ENCODE assay signal across 10 cellular contexts in the genomic region with DNA sequence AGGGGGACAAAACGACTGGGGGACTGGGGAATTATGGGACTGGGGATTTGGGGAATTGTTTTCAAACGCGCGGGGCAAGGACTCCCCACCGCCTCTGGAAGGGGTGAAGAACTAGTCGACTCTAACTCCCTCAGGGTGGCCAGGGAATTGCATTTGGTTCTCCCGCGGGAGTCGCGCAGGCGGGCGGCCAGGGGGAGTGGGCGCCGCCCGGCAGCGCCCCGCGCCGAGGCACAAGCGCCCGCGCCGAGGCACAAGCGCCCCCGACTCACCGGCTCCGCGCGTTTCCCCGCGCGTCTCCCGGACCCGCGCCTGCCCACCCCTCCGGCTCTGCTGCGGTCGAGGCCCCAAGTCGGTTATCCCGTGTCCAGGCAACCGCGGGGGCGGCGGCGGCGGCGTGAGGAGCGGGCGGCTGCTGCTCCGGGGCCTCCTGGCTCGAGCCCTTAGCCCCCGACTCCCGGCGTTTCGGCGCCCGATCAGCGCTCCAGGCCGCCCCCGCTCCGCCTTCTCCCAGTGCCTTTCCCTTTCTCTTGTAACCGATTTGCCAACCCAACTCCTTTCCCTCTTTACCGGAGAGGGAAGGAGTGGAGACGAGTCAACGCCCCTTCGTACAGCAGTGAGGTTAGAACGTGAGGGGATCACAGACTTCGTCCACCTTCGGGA. TPM values are rescaled to one million over a fixed set of nuclear protein-coding genes. Genes with fewer than 3 reads are reported as not detected.
A peak's percentile ranks its signal among the peaks of the same experiment; 100 is the strongest.
DNase-seq lines count a peak whose midpoint lies in the region; ATAC-seq, FAIRE-seq and TF ChIP-seq lines count a peak whose summit lies in the region.
"Had no signal": no experiment of that assay in that cellular context is flagged by ENCODE, and none has a peak within 500 bp of the region (broad histone marks: within the 10 kb centered on the region; RNA-seq: fewer than 3 reads in every experiment).

A gene with protein sequence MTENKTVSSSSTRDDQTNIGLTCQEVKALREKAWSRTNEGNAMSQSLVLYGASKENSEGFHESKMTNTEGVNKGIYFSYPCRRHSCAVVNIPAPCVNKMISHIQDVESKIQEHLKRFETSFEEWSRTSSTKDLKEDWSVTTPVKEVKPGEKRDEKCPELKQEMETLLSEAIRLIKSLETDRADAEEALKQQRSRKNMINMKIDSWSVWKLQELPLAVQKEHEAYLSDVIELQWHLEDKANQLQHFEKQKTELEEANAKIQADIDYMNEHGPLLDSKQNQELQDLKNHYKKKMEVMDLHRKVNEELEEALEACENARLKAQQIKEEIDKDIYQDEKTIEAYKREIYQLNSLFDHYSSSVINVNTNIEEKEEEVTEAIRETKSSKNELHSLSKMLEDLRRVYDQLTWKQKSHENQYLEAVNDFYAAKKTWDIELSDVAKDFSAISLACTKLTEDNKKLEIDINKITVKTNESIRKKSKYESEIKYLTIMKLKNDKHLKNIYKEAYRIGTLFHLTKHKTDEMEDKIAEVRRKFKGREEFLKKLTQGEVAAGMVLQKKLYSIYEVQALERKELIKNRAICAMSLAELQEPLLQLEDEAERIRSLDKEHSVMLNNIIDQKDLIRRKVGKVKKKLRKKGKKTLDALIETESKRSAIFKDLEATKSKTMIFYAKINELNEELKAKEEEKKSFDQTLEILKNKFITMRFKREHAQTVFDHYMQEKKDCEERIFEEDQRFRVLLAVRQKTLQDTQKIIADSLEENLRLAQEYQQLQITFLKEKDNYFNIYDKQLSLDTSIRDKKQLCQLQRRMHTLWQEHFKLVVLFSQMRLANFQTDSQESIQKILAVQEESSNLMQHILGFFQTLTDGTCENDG (minus strand): TSS at position 338 of the 660 bp plus-strand sequence. CDS start 28,633 bp downstream, outside the sequence.

- no peak within 1 kb of the TSS for H3K27ac ChIP-seq in 22Rv1
- no peak within 1 kb of the TSS for H3K27ac ChIP-seq in H1 (ENCODE audit: low read depth, low read length)
- no peak within 1 kb of the TSS for H3K27ac ChIP-seq in mesendoderm (ENCODE audit: low read depth, low read length)

- TF ChIP-seq EP300 in H1 (IDR thresholded peaks at IDR 0.05; ENCODE audit: borderline replicate concordance in 1 of 2, low read depth in 2 of 2, low read length in 2 of 2) = no peak

- no peaks in the 10 kb centered on the region for H4K20me1 ChIP-seq in H1 (replicated peaks in 1 of 2; ENCODE audit: control insufficient read depth in 1 of 2, insufficient read depth in 2 of 2, low read length in 2 of 2)

- TF ChIP-seq RAD21 in H1 (IDR thresholded peaks at IDR 0.05 in 1 of 2, conservative IDR thresholded peaks at IDR 0.05 in 1 of 2; ENCODE audit: low read depth in 2 of 2, low read length in 2 of 2) = no peak

- peak in 1 of 2 experiments; percentile 25; a peak in 1 of 3 replicates for TF ChIP-seq POLR2A in H1 (IDR thresholded peaks at IDR 0.05; ENCODE audit: control extremely low read depth in 1 of 2, low read depth in 2 of 2, low read length in 2 of 2)

- H4K5ac ChIP-seq in H1 (ENCODE audit: insufficient read length, low read depth, low read length) (no peak within 1 kb of the TSS), mesendoderm (ENCODE audit: low read length) (no peak within 1 kb of the TSS)

- H3K18ac ChIP-seq in H1 (ENCODE audit: extremely low read depth, low read length) = 0 out of 2 replicates have a peak within 1 kb of the TSS, but pooled peaks have one; percentile 52
- H3K18ac ChIP-seq in mesendoderm (ENCODE audit: low read length) = no peak within 1 kb of the TSS

- no peaks in the 10 kb centered on the region for H3K23me2 ChIP-seq in H1 (ENCODE audit: low read depth, low read length)

- peak; percentile 3 for DNase-seq in NCI-H1694 (lab: John Stamatoyannopoulos, UW)
- peak; percentile 2 to 84 for DNase-seq in H1 (ENCODE audit: low read depth in 1 of 2, low spot score in 2 of 2)
- peak; percentile 74 for DNase-seq in mesendoderm
- no peak for DNase-seq in pons (ENCODE audit: low spot score)
- DNase-seq in HFFc6 = no peak
- no peak for DNase-seq in activated CD8-positive, alpha-beta T cell treated with anti-CD3 and anti-CD28 coated beads for 36 hours

- H3K23ac ChIP-seq in H1 (ENCODE audit: insufficient read length) (no peak within 1 kb of the TSS), mesendoderm (ENCODE audit: low read length) (peak within 1 kb of the TSS; percentile 45)

- H3K36me3 Mint-ChIP-seq in HFFc6 (ENCODE audit: low read depth) = no peaks in the 10 kb centered on the region
- no peaks in the 10 kb centered on the region for H3K36me3 Mint-ChIP-seq in activated CD8-positive, alpha-beta T cell treated with anti-CD3 and anti-CD28 coated beads for 36 hours (ENCODE audit: low read depth)

- H3K4me1 ChIP-seq in H1 (replicated peaks in 1 of 4; ENCODE audit: control insufficient read depth in 3 of 4, insufficient read depth in 4 of 4, low read length in 3 of 4) (no peaks in the 10 kb centered on the region), mesendoderm (ENCODE audit: control insufficient read depth, low read depth, low read length) (no peaks in the 10 kb centered on the region)

- H3K9ac ChIP-seq in H1 (replicated peaks in 1 of 4; ENCODE audit: extremely low read depth in 1 of 4, low read depth in 3 of 4, low read length in 3 of 4) (peak within 1 kb of the TSS; percentile 13 to 64 (median 60)), mesendoderm (ENCODE audit: low read length) (peak within 1 kb of the TSS; percentile 39)

- no peak within 1 kb of the TSS for H2BK15ac ChIP-seq in H1 (ENCODE audit: low read length)
- no peak within 1 kb of the TSS for H2BK15ac ChIP-seq in mesendoderm (replicated peaks; ENCODE audit: low read depth)

- no peaks in the 10 kb centered on the region for H3K4me1 Mint-ChIP-seq in HFFc6 (ENCODE audit: low read depth)
- H3K4me1 Mint-ChIP-seq in activated CD8-positive, alpha-beta T cell treated with anti-CD3 and anti-CD28 coated beads for 36 hours (ENCODE audit: low read depth) = no peaks in the 10 kb centered on the region

- no peaks in the 10 kb centered on the region for H3K9me3 ChIP-seq in H1 (ENCODE audit: insufficient read depth in 2 of 2, low read depth in 1 of 2, low read length in 1 of 2)

- no peak within 1 kb of the TSS for H2AK5ac ChIP-seq in H1 (ENCODE audit: low read depth, low read length)
- no peak within 1 kb of the TSS for H2AK5ac ChIP-seq in mesendoderm (ENCODE audit: low read length)

- no peaks in the 10 kb centered on the region for H3K79me1 ChIP-seq in H1 (ENCODE audit: low read depth, low read length)
- no peaks in the 10 kb centered on the region for H3K79me1 ChIP-seq in mesendoderm (ENCODE audit: low read length)

- H3K36me3 ChIP-seq in H1 (ENCODE audit: control insufficient read depth in 2 of 4, insufficient read depth in 4 of 4, low read length in 3 of 4) (no peaks in the 10 kb centered on the region), mesendoderm (ENCODE audit: control insufficient read depth, insufficient read depth, low read length) (no peaks in the 10 kb centered on the region)

- H4K8ac ChIP-seq in H1 (ENCODE audit: extremely low read depth, insufficient read depth, low read length) (peak within 1 kb of the TSS; percentile 85; the same call in 1 of the 2 replicates), mesendoderm (ENCODE audit: low read depth, low read length) (no peak within 1 kb of the TSS)

- ATAC-seq in GM18870 (IDR thresholded peaks at IDR 0.05; ENCODE audit: unreplicated experiment) = no peak
- no peak for ATAC-seq in activated CD8-positive, alpha-beta T cell treated with anti-CD3 and anti-CD28 coated beads for 36 hours
- ATAC-seq: Panc1 had no signal

- CTCF ChIA-PET in H1 (lab: Charles Lee; ENCODE audit: partially characterized antibody) = interaction anchor here (1.0 kb wide), 2 partner anchors 57 to 234 kb away, joined by 3 to 4 read pairs; no protein-coding TSS in a partner anchor
- CTCF ChIA-PET in activated CD8-positive, alpha-beta T cell treated with anti-CD3 and anti-CD28 coated beads for 36 hours (lab: Charles Lee) = no interaction called here

- TF ChIP-seq CTCF in 22Rv1 (IDR thresholded peaks at IDR 0.05) = peak; percentile 3; the same call in 1 of the 2 replicates
- TF ChIP-seq CTCF in H1 (IDR thresholded peaks at IDR 0.05; ENCODE audit: control extremely low read depth in 1 of 3, insufficient read depth in 1 of 3, low read depth in 1 of 3, low read length in 3 of 3) = peak in 2 of 3 experiments; percentile 15 to 33; a peak in 2 of 4 replicates
- no peak for TF ChIP-seq CTCF in HFFc6 (IDR thresholded peaks at IDR 0.05)
- no peak for TF ChIP-seq CTCF in activated CD8-positive, alpha-beta T cell treated with anti-CD3 and anti-CD28 coated beads for 36 hours (IDR thresholded peaks at IDR 0.05)

- H2BK20ac ChIP-seq in H1 (ENCODE audit: low read length) = no peak within 1 kb of the TSS

- no peak within 1 kb of the TSS for H3K14ac ChIP-seq in H1 (ENCODE audit: insufficient read length)

- peaks cover 28% of the 10 kb centered on the region for H3K9me3 Mint-ChIP-seq in HFFc6
- peaks cover 5% of the 10 kb centered on the region for H3K9me3 Mint-ChIP-seq in activated CD8-positive, alpha-beta T cell treated with anti-CD3 and anti-CD28 coated beads for 36 hours

- no peak within 1 kb of the TSS for H3K4ac ChIP-seq in H1 (replicated peaks; ENCODE audit: insufficient read length, low read depth, low read length)
- H3K4ac ChIP-seq in mesendoderm (ENCODE audit: low read depth, low read length) = no peak within 1 kb of the TSS

- H3K4me3 Mint-ChIP-seq in HFFc6 = no peak within 1 kb of the TSS
- no peak within 1 kb of the TSS for H3K4me3 Mint-ChIP-seq in activated CD8-positive, alpha-beta T cell treated with anti-CD3 and anti-CD28 coated beads for 36 hours

- H3K27ac Mint-ChIP-seq in HFFc6 = no peak within 1 kb of the TSS
- H3K27ac Mint-ChIP-seq in activated CD8-positive, alpha-beta T cell treated with anti-CD3 and anti-CD28 coated beads for 36 hours = no peak within 1 kb of the TSS

- intact Hi-C loops in activated CD8-positive, alpha-beta T cell treated with anti-CD3 and anti-CD28 coated beads for 36 hours (cut with micrococcal nuclease) = no loop called here

- H2BK12ac ChIP-seq in H1 (ENCODE audit: low read depth, low read length) = peak within 1 kb of the TSS; percentile 88; the same call in 1 of the 2 replicates

- H3K4me3 ChIP-seq in H1 (ENCODE audit: extremely low read depth in 1 of 4, insufficient read depth in 2 of 4, low read depth in 3 of 4, low read length in 4 of 4) = peak within 1 kb of the TSS; percentile 45 to 71 (median 54)
- H3K4me3 ChIP-seq in mesendoderm (ENCODE audit: low read length) = peak within 1 kb of the TSS; percentile 41

- H3K56ac ChIP-seq in H1 (replicated peaks; ENCODE audit: insufficient read length, low read depth, low read length) (no peak within 1 kb of the TSS), mesendoderm (ENCODE audit: low read length) (peak within 1 kb of the TSS; percentile 79)

- POLR2A ChIA-PET in H1 (lab: Charles Lee; ENCODE audit: partially characterized antibody) = no interaction called here
- POLR2A ChIA-PET in activated CD8-positive, alpha-beta T cell treated with anti-CD3 and anti-CD28 coated beads for 36 hours (lab: Charles Lee) = no interaction called here

- H3K79me2 ChIP-seq in H1 (ENCODE audit: control insufficient read depth in 1 of 2, insufficient read depth in 2 of 2, low read length in 2 of 2) (no peaks in the 10 kb centered on the region), mesendoderm (ENCODE audit: control insufficient read depth, insufficient read depth, low read length) (no peaks in the 10 kb centered on the region)

- FAIRE-seq in H1 (lab: Jason Lieb, UNC) = no peak

- H3K27me3 ChIP-seq in H1 (replicated peaks in 1 of 4; ENCODE audit: control insufficient read depth in 3 of 4, extremely low read depth in 1 of 4, insufficient read depth in 3 of 4, low read length in 3 of 4) (peaks cover 0 to 8% (median 5%) of the 10 kb centered on the region in 4 experiments; a peak in 5 of 7 replicates), mesendoderm (ENCODE audit: insufficient read depth, low read length, poor library complexity) (no peaks in the 10 kb centered on the region)

- H2AFZ ChIP-seq in H1 (ENCODE audit: low read length) = peak within 1 kb of the TSS; percentile 96

- no peak within 1 kb of the TSS for H4K91ac ChIP-seq in H1 (replicated peaks; ENCODE audit: insufficient read length, low read length)

- 2% methylated on average over 49 of the region's 69 CpGs; no CpG with 5 or more reads in 1 of the 2 experiments for WGBS in H1 (ENCODE audit: extremely low coverage in 1 of 2, insufficient coverage in 1 of 2, insufficient read length in 1 of 2, insufficient replicate concordance in 2 of 2, low coverage in 1 of 2, low lambda C conversion rate in 2 of 2, missing lambda C conversion rate in 1 of 2), 2 experiments
- WGBS in mesendoderm (ENCODE audit: extremely low coverage, insufficient coverage, low lambda C conversion rate) = no CpG with 5 or more reads among the region's 69 CpGs

- H3K4me2 ChIP-seq in H1 (ENCODE audit: insufficient read depth in 1 of 2, low read depth in 2 of 2, low read length in 2 of 2) = peak within 1 kb of the TSS; percentile 73 to 74
- H3K4me2 ChIP-seq in mesendoderm (ENCODE audit: low read length) = peak within 1 kb of the TSS; percentile 40

- H2BK120ac ChIP-seq in H1 (replicated peaks; ENCODE audit: low read depth, low read length) = no peak within 1 kb of the TSS
- H2BK120ac ChIP-seq in mesendoderm (ENCODE audit: low read depth, low read length) = no peak within 1 kb of the TSS

- peaks cover 2% of the 10 kb centered on the region for H3K27me3 Mint-ChIP-seq in HFFc6 (ENCODE audit: insufficient read depth)
- H3K27me3 Mint-ChIP-seq in activated CD8-positive, alpha-beta T cell treated with anti-CD3 and anti-CD28 coated beads for 36 hours = peaks cover 11% of the 10 kb centered on the region

- H2BK5ac ChIP-seq in H1 (ENCODE audit: low read depth, low read length) (no peak within 1 kb of the TSS), mesendoderm (ENCODE audit: low read length) (no peak within 1 kb of the TSS)

RNA-seq across cellular contexts. Expression of the gene that starts here (rescaled TPM):
- not detected in 2 replicates for total RNA-seq in H1 (2021; fragmentation: NEBNext Ultra II Directional; extraction: Animal tissue kit (Norgen Biotek cat#: 25700))
- polyA plus RNA-seq in H1 (2011; rRNA removed) = 0.11 TPM in 1 of 2 replicates, not detected in the other
- 0.05 TPM for polyA plus RNA-seq in H1 (2011; cell fraction: cytosol; rRNA removed)
- not detected for polyA plus RNA-seq in H1 (2011; cell fraction: nucleus; rRNA removed)
- polyA plus RNA-seq in H1 (2012, experiment 1 of 2) = 0.18 to 0.19 TPM in 2 of 4 replicates, not detected in the others
- not detected for polyA plus RNA-seq in H1 (2012, experiment 2 of 2)
- 0.22 TPM for polyA plus RNA-seq in H1 (2013, experiment 1 of 2)
- 0.20 TPM for polyA plus RNA-seq in H1 (2013, experiment 2 of 2)
- polyA minus RNA-seq in H1 (2011; rRNA and poly(A)+ RNA removed) = 0.49 TPM in 1 of 2 replicates, not detected in the other
- polyA minus RNA-seq in H1 (2011; cell fraction: cytosol; rRNA and poly(A)+ RNA removed) = not detected
- polyA minus RNA-seq in H1 (2011; cell fraction: nucleus; rRNA and poly(A)+ RNA removed) = 1.7 TPM
- polyA plus RNA-seq in mesendoderm (2013, experiment 1 of 2) = 0.06 TPM
- polyA plus RNA-seq in mesendoderm (2013, experiment 2 of 2) = 0.06 TPM
- total RNA-seq in HFFc6 (2021; fragmentation: NEBNext Ultra II Directional; extraction: Animal tissue kit (Norgen Biotek cat#: 25700)) = not detected
- not detected for total RNA-seq in activated CD8-positive, alpha-beta T cell treated with anti-CD3 and anti-CD28 coated beads for 36 hours
- total RNA-seq: mononuclear cell had no signal

Comparison
In these comparisons a context has a peak if more than half of its experiments do, and no peak if none do; other contexts are left out.
1. CTCF ChIP-seq: peak in 22Rv1 (single experiment) and H1 (2 of 3); none in HFFc6 (single experiment) and activated CD8-positive, alpha-beta T cell treated with anti-CD3 and anti-CD28 coated beads for 36 hours (single experiment).
2. DNase-seq: peak in NCI-H1694 (single experiment), H1 (2 of 2) and mesendoderm (single experiment); none in pons (single experiment), HFFc6 (single experiment) and activated CD8-positive, alpha-beta T cell treated with anti-CD3 and anti-CD28 coated beads for 36 hours (single experiment).